14 cellular contexts compared by ENCODE assay signal in genomic region chr6:135231469-135231844, GRCh38. TPM values are rescaled to one million over a fixed set of nuclear protein-coding genes. Genes with fewer than 3 reads are reported as not detected.
DNase-seq lines count a peak whose midpoint lies in the region; ATAC-seq and TF ChIP-seq lines count a peak whose summit lies in the region.
"Had no signal": no experiment of that assay in that cellular context is flagged by ENCODE, and none has a peak within 500 bp of the region (broad histone marks: within the 10 kb centered on the region; RNA-seq: fewer than 3 reads in every experiment).

No MANE protein-coding gene starts in this region.

- no peaks in the 10 kb centered on the region for H3K9me3 Mint-ChIP-seq in activated CD4-positive, alpha-beta T cell treated with anti-CD3 and anti-CD28 coated beads for 36 hours (ENCODE audit: low read depth)
- peaks cover 2% of the 10 kb centered on the region for H3K9me3 Mint-ChIP-seq in neural progenitor cell
- H3K9me3 Mint-ChIP-seq: IgD-negative memory B cell had no signal

- H3K36me3 Mint-ChIP-seq in activated CD4-positive, alpha-beta T cell treated with anti-CD3 and anti-CD28 coated beads for 36 hours (ENCODE audit: low read depth), result no peaks in the 10 kb centered on the region
- H3K36me3 Mint-ChIP-seq in neural progenitor cell, result no peaks in the 10 kb centered on the region

- CTCF ChIA-PET in activated CD4-positive, alpha-beta T cell treated with anti-CD3 and anti-CD28 coated beads for 36 hours (lab: Charles Lee), result interaction anchor here (0.6 to 1.3 kb wide), 4 partner anchors 11 to 1235 kb away, joined by 3 to 4 read pairs (median 3); no protein-coding TSS in a partner anchor
- CTCF ChIA-PET in RWPE1 (lab: Yijun Ruan, JAX), result no interaction called here
- CTCF ChIA-PET in PC-3 (lab: Charles Lee), result no interaction called here

- peak; percentile 88 for ATAC-seq in activated CD4-positive, alpha-beta T cell treated with anti-CD3 and anti-CD28 coated beads for 36 hours
- peak; percentile 34 for ATAC-seq in HG03097 (IDR thresholded peaks at IDR 0.05; ENCODE audit: low FRiP score, unreplicated experiment)
- no peak for ATAC-seq in PC-3
- ATAC-seq: A549 had no signal

- BruUV-seq in PC-3 (replicated peaks; lab: Mats Ljungman, UMichigan), result no TSS peak

- H3K4me2 ChIP-seq in neural progenitor cell (no peak overlapping the region), PC-3 (ENCODE audit: low read length) (no peak overlapping the region)
- H3K4me2 ChIP-seq: A549 had no signal

- peak overlapping the region; percentile 13 for H2AFZ ChIP-seq in neural progenitor cell (replicated peaks)
- no peak overlapping the region for H2AFZ ChIP-seq in PC-3 (ENCODE audit: low read length)

- H3K4me3 Mint-ChIP-seq in activated CD4-positive, alpha-beta T cell treated with anti-CD3 and anti-CD28 coated beads for 36 hours, result no peak overlapping the region
- H3K4me3 Mint-ChIP-seq in neural progenitor cell, result no peak overlapping the region
- H3K4me3 Mint-ChIP-seq: IgD-negative memory B cell had no signal

- no peak overlapping the region for H3K4me3 ChIP-seq in neural progenitor cell
- no peak overlapping the region for H3K4me3 ChIP-seq in PC-3 (ENCODE audit: low read length)
- H3K4me3 ChIP-seq: A549, sigmoid colon had no signal

- H3K27ac ChIP-seq in neural progenitor cell, result no peak overlapping the region
- H3K27ac ChIP-seq in RWPE1, result no peak overlapping the region
- H3K27ac ChIP-seq in PC-3 (ENCODE audit: low read length), result no peak overlapping the region
- H3K27ac ChIP-seq: A549, sigmoid colon, VCaP had no signal

- no peak overlapping the region for H3K27ac Mint-ChIP-seq in activated CD4-positive, alpha-beta T cell treated with anti-CD3 and anti-CD28 coated beads for 36 hours
- no peak overlapping the region for H3K27ac Mint-ChIP-seq in neural progenitor cell
- H3K27ac Mint-ChIP-seq: IgD-negative memory B cell had no signal

- intact Hi-C loops in activated CD4-positive, alpha-beta T cell treated with anti-CD3 and anti-CD28 coated beads for 36 hours (cut with DNase I, micrococcal nuclease), result no loop called here
- intact Hi-C loops in PC-3 (cut with micrococcal nuclease), result no loop called here

- H3K79me2 ChIP-seq in neural progenitor cell (ENCODE audit: low read depth), result no peaks in the 10 kb centered on the region
- no peaks in the 10 kb centered on the region for H3K79me2 ChIP-seq in PC-3 (ENCODE audit: low read length)

- no peaks in the 10 kb centered on the region for H3K4me1 ChIP-seq in neural progenitor cell
- H3K4me1 ChIP-seq in PC-3 (ENCODE audit: insufficient read depth, low read length), result peaks cover 3% of the 10 kb centered on the region; the same call in 1 of the 2 replicates
- H3K4me1 ChIP-seq: A549, sigmoid colon had no signal

- no peaks in the 10 kb centered on the region for H3K27me3 Mint-ChIP-seq in activated CD4-positive, alpha-beta T cell treated with anti-CD3 and anti-CD28 coated beads for 36 hours
- H3K27me3 Mint-ChIP-seq in neural progenitor cell (ENCODE audit: insufficient read depth, low read depth), result peaks cover 4% of the 10 kb centered on the region
- H3K27me3 Mint-ChIP-seq: IgD-negative memory B cell had no signal

- peak; percentile 57 for DNase-seq in activated CD4-positive, alpha-beta T cell treated with anti-CD3 and anti-CD28 coated beads for 36 hours
- no peak for DNase-seq in activated CD4-positive, alpha-beta T cell treated with anti-CD3 and anti-CD28 coated beads for 4 hours
- DNase-seq in activated CD4-positive, alpha-beta T cell treated with anti-CD3 and anti-CD28 coated beads, Interleukin-2, amount 50 U/mL, for 48 hours, result peak; percentile 18 to 37
- DNase-seq in neural progenitor cell (ENCODE audit: low spot score) (no peak), HCEC 1CT (no peak), RWPE1 (ENCODE audit: low spot score) (no peak), PC-3 (no peak)
- DNase-seq: NK-92 treated with Interleukin-12 subunit alpha and Interleukin-12 subunit beta, amount 100 ng/mL, for 24 hours; sigmoid colon had no signal

- TF ChIP-seq CTCF in neural progenitor cell (IDR thresholded peaks at IDR 0.05) (no peak), RWPE1 (conservative IDR thresholded peaks at IDR 0.05; ENCODE audit: low read depth) (no peak), PC-3 (conservative IDR thresholded peaks at IDR 0.05; ENCODE audit: low read depth, low read length) (no peak)

- POLR2A ChIA-PET in activated CD4-positive, alpha-beta T cell treated with anti-CD3 and anti-CD28 coated beads for 36 hours (lab: Charles Lee), result no interaction called here
- POLR2A ChIA-PET in RWPE1 (lab: Yijun Ruan, JAX; ENCODE audit: low non-redundant PET) (no interaction called here), PC-3 (lab: Charles Lee; ENCODE audit: unreplicated experiment) (no interaction called here)

- no peaks in the 10 kb centered on the region for H3K9me3 ChIP-seq in neural progenitor cell (ENCODE audit: low read depth)
- H3K9me3 ChIP-seq in PC-3 (ENCODE audit: low read length), result no peaks in the 10 kb centered on the region
- H3K9me3 ChIP-seq: A549, sigmoid colon had no signal

- H3K9ac ChIP-seq in neural progenitor cell, result no peak overlapping the region
- no peak overlapping the region for H3K9ac ChIP-seq in PC-3 (ENCODE audit: low read length)

- H3K4me1 Mint-ChIP-seq in activated CD4-positive, alpha-beta T cell treated with anti-CD3 and anti-CD28 coated beads for 36 hours, result peaks cover 19% of the 10 kb centered on the region
- H3K4me1 Mint-ChIP-seq in neural progenitor cell, result peaks cover 3% of the 10 kb centered on the region

- no peaks in the 10 kb centered on the region for H3K27me3 ChIP-seq in neural progenitor cell
- H3K27me3 ChIP-seq in PC-3 (ENCODE audit: low read length), result no peaks in the 10 kb centered on the region
- H3K27me3 ChIP-seq: sigmoid colon had no signal

- no peaks in the 10 kb centered on the region for H3K9me2 ChIP-seq in PC-3 (replicated peaks; ENCODE audit: low read length)

- H3K36me3 ChIP-seq in neural progenitor cell (no peaks in the 10 kb centered on the region), PC-3 (ENCODE audit: low read depth, low read length) (no peaks in the 10 kb centered on the region)
- H3K36me3 ChIP-seq: sigmoid colon had no signal

- H3F3A ChIP-seq in neural progenitor cell (ENCODE audit: low read depth) (no peaks in the 10 kb centered on the region), PC-3 (ENCODE audit: low read length, unreplicated experiment) (no peaks in the 10 kb centered on the region)

- no peaks in the 10 kb centered on the region for H4K20me1 ChIP-seq in neural progenitor cell (ENCODE audit: low read depth)
- H4K20me1 ChIP-seq in PC-3 (ENCODE audit: low read length), result no peaks in the 10 kb centered on the region

RNA-seq across cellular contexts. Expression of gene MYB, which starts 50.3 kb away (rescaled TPM):
- total RNA-seq in activated CD4-positive, alpha-beta T cell treated with anti-CD3 and anti-CD28 coated beads for 36 hours, result 10 to 100 TPM; 29.2 to 35.9 TPM
- total RNA-seq in neural progenitor cell (ENCODE audit: low replicate concordance) (3.0 and 3.3 TPM in 2 replicates), PC-3 (2014; rRNA removed) (1.4 and 4.4 TPM in 2 replicates)
- total RNA-seq: lung microvascular endothelial cell had no signal

Comparison
In these comparisons a context has a peak if more than half of its experiments do, and no peak if none do; other contexts are left out.
1. DNase-seq: peak in activated CD4-positive, alpha-beta T cell treated with anti-CD3 and anti-CD28 coated beads for 36 hours (single experiment) and activated CD4-positive, alpha-beta T cell treated with anti-CD3 and anti-CD28 coated beads, Interleukin-2, amount 50 U/mL, for 48 hours (2 of 2); none in activated CD4-positive, alpha-beta T cell treated with anti-CD3 and anti-CD28 coated beads for 4 hours (0 of 2), neural progenitor cell (single experiment), HCEC 1CT (single experiment), RWPE1 (single experiment) and PC-3 (single experiment).